ENCODE assay signal across 18 cellular contexts in the genomic region with DNA sequence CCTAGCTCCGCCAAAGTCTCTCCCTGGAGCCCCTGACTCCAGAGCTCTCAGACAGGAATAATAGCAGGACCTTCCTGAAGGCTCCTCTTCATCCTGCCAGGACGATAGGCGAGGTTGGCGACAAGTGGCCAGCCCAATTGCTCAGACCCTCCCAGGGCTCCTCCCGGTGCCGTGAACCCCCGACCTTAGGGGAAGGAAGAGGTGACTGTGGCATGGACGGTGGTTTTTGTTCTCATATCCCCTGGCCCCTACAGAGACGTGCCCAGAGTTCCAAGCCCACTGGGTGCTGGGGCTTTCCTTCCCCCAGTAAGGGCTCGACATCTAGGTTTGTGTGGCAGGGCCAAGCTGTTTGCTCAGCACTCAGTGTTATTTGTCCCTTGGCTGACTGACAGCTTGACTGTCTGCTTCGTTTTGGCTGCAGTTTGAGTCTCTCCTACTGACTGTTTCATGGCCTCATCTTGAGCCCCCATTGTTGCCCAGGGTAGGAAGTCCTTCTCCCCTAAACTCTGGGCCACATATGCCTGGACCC. TPM values are rescaled to one million over a fixed set of nuclear protein-coding genes. Genes with fewer than 3 reads are reported as not detected.
DNase-seq lines count a peak whose midpoint lies in the region; ATAC-seq, FAIRE-seq and TF ChIP-seq lines count a peak whose summit lies in the region.
"Had no signal": no experiment of that assay in that cellular context is flagged by ENCODE, and none has a peak within 500 bp of the region (broad histone marks: within the 10 kb centered on the region; RNA-seq: fewer than 3 reads in every experiment).

No MANE protein-coding gene starts in this region.

- no peaks in the 10 kb centered on the region for H3K9me3 ChIP-seq in right cardiac atrium (ENCODE audit: control insufficient read depth, low read length)
- H3K9me3 ChIP-seq in Peyer's patch = no peaks in the 10 kb centered on the region
- H3K9me3 ChIP-seq in lower lobe of right lung = no peaks in the 10 kb centered on the region
- H3K9me3 ChIP-seq: body of pancreas had no signal

- FAIRE-seq in frontal cortex (lab: Jason Lieb, UNC) = no peak
- FAIRE-seq: HTR-8/SVneo had no signal

- no peak overlapping the region for H3K56ac ChIP-seq in mesendoderm (ENCODE audit: low read length)

- no peak overlapping the region for H4K8ac ChIP-seq in mesendoderm (ENCODE audit: low read depth, low read length)

- H3K9ac ChIP-seq in mesendoderm (ENCODE audit: low read length) = no peak overlapping the region

- H3K18ac ChIP-seq in mesendoderm (ENCODE audit: low read length) = no peak overlapping the region

- H2BK15ac ChIP-seq in mesendoderm (replicated peaks; ENCODE audit: low read depth) = no peak overlapping the region

- no peak for TF ChIP-seq POLR2A in Peyer's patch (IDR thresholded peaks at IDR 0.05)

- 45% methylated on average over 11 of the region's 11 CpGs for WGBS in right cardiac atrium
- WGBS in mesendoderm (ENCODE audit: extremely low coverage, insufficient coverage, low lambda C conversion rate) = no CpG with 5 or more reads among the region's 11 CpGs

- H2BK120ac ChIP-seq in mesendoderm (ENCODE audit: low read depth, low read length) = no peak overlapping the region

- H2AK5ac ChIP-seq in mesendoderm (ENCODE audit: low read length) = no peak overlapping the region

- H3K4me3 ChIP-seq in right cardiac atrium (ENCODE audit: low read length) (no peak overlapping the region), Peyer's patch (no peak overlapping the region), lower lobe of right lung (no peak overlapping the region), mesendoderm (ENCODE audit: low read length) (no peak overlapping the region)
- H3K4me3 ChIP-seq: body of pancreas, GM23338 had no signal

- H3K27me3 ChIP-seq in right cardiac atrium (ENCODE audit: control insufficient read depth, insufficient read depth) = no peaks in the 10 kb centered on the region
- H3K27me3 ChIP-seq in Peyer's patch = no peaks in the 10 kb centered on the region
- H3K27me3 ChIP-seq in lower lobe of right lung (ENCODE audit: low read depth) = no peaks in the 10 kb centered on the region
- H3K27me3 ChIP-seq in mesendoderm (ENCODE audit: insufficient read depth, low read length, poor library complexity) = no peaks in the 10 kb centered on the region
- H3K27me3 ChIP-seq: body of pancreas had no signal

- no peaks in the 10 kb centered on the region for H3K79me2 ChIP-seq in mesendoderm (ENCODE audit: control insufficient read depth, insufficient read depth, low read length)

- peak; percentile 3 to 5 for ATAC-seq in right cardiac atrium
- ATAC-seq in Right ventricle myocardium inferior = no peak
- peak; percentile 41 to 67 for ATAC-seq in lower lobe of right lung
- ATAC-seq: body of pancreas, GM23338 had no signal

- H3K23ac ChIP-seq in mesendoderm (ENCODE audit: low read length) = no peak overlapping the region

- no peaks in the 10 kb centered on the region for H3K4me1 ChIP-seq in right cardiac atrium (ENCODE audit: control insufficient read depth, insufficient read depth, low read length)
- H3K4me1 ChIP-seq in Peyer's patch = peaks cover 0 to 22% (median 12%) of the 10 kb centered on the region in 4 donors
- peaks cover 46% of the 10 kb centered on the region for H3K4me1 ChIP-seq in lower lobe of right lung
- peaks cover 6% of the 10 kb centered on the region for H3K4me1 ChIP-seq in mesendoderm (ENCODE audit: control insufficient read depth, low read depth, low read length)
- H3K4me1 ChIP-seq: body of pancreas had no signal

- no peaks in the 10 kb centered on the region for H3K36me3 ChIP-seq in Peyer's patch
- H3K36me3 ChIP-seq in lower lobe of right lung = no peaks in the 10 kb centered on the region
- no peaks in the 10 kb centered on the region for H3K36me3 ChIP-seq in mesendoderm (ENCODE audit: control insufficient read depth, insufficient read depth, low read length)

- intact Hi-C loops in right cardiac atrium (cut with DNase I) = no loop called here
- intact Hi-C loops in Right ventricle myocardium inferior (cut with DNase I) = no loop called here
- intact Hi-C loops in lower lobe of right lung (cut with DNase I) = no loop called here

- no peaks in the 10 kb centered on the region for H3K79me1 ChIP-seq in mesendoderm (ENCODE audit: low read length)

- DNase-seq in right cardiac atrium = peak in 1 of 3 donors; percentile 57
- no peak for DNase-seq in Right ventricle myocardium inferior (ENCODE audit: missing footprints)
- DNase-seq in Peyer's patch = peak in 2 of 3 donors; percentile 33 to 35
- DNase-seq in lower lobe of right lung = no peak
- no peak for DNase-seq in middle frontal gyrus (ENCODE audit: extremely low spot score, low spot score)
- no peak for DNase-seq in mesendoderm
- no peak for DNase-seq in frontal cortex (ENCODE audit: low spot score in 2 of 2)
- no peak for DNase-seq in NK-92 (lab: John Stamatoyannopoulos, UW; ENCODE audit: unreplicated experiment)
- DNase-seq: activated gamma-delta T cell; AML-193; body of pancreas; DMS79; effector CD4-positive, alpha-beta T cell; mammary epithelial cell; stimulated activated CD4-positive, alpha-beta T cell treated with anti-CD3 and anti-CD28 coated beads, Interleukin-4, amount 100 ng/mL, for 4 hours had no signal

- H3K4ac ChIP-seq in mesendoderm (ENCODE audit: low read depth, low read length) = no peak overlapping the region

- H3K4me2 ChIP-seq in mesendoderm (ENCODE audit: low read length) = no peak overlapping the region
- H3K4me2 ChIP-seq: GM23338 had no signal

- no peak overlapping the region for H2BK5ac ChIP-seq in mesendoderm (ENCODE audit: low read length)

- H3K27ac ChIP-seq in right cardiac atrium (ENCODE audit: low read length) (no peak overlapping the region), Peyer's patch (no peak overlapping the region), lower lobe of right lung (peak overlapping the region; percentile 11), mesendoderm (ENCODE audit: low read depth, low read length) (no peak overlapping the region)
- H3K27ac ChIP-seq: body of pancreas, RWPE1 had no signal

- no peak overlapping the region for H4K5ac ChIP-seq in mesendoderm (ENCODE audit: low read length)

- no peak for TF ChIP-seq CTCF in Peyer's patch (IDR thresholded peaks at IDR 0.05)
- no peak for TF ChIP-seq CTCF in lower lobe of right lung (IDR thresholded peaks at IDR 0.05)

RNA-seq across cellular contexts. Expression of a gene that starts 4.6 kb away (rescaled TPM):
- total RNA-seq in right cardiac atrium = 10 to 100 TPM; 11.4 to 21.2 (median 18.2) TPM
- polyA plus RNA-seq in right cardiac atrium = 4.8 TPM
- 11.7 TPM for total RNA-seq in Right ventricle myocardium inferior
- total RNA-seq in Peyer's patch = 10 to 100 TPM in 3 of 4 donors, 1 to 10 TPM in 1; 6.5 to 67.7 (median 21.5) TPM
- 115 TPM for total RNA-seq in lower lobe of right lung
- 0.58 TPM for polyA plus RNA-seq in mesendoderm (2013, experiment 1 of 2)
- polyA plus RNA-seq in mesendoderm (2013, experiment 2 of 2) = 0.84 TPM
- 9.8 TPM for total RNA-seq in frontal cortex

Comparison
In these comparisons a context has a peak if more than half of its experiments do, and no peak if none do; other contexts are left out.
1. DNase-seq: peak in Peyer's patch (2 of 3); none in Right ventricle myocardium inferior (single experiment), lower lobe of right lung (single experiment), middle frontal gyrus (single experiment), mesendoderm (single experiment), frontal cortex (0 of 2) and NK-92 (single experiment).